In genomic region chr17:49749730-49750129, GRCh38 we compare ENCODE assay signal across 1 cellular context.
A peak's percentile ranks its signal among the peaks of the same experiment; 100 is the strongest.
TF ChIP-seq lines count a peak whose summit lies in the region.

No MANE protein-coding gene starts in this region.

TF ChIP-seq in K562, 482 proteins besides CTCF, POLR2A, EP300 and RAD21:
- no peak for TF ChIP-seq HNRNPK (IDR thresholded peaks at IDR 0.05; ENCODE audit: low read depth, low read length, poor library complexity, severe bottlenecking)
- no peak for TF ChIP-seq ZNF133 (CRISPR knock-in tag; IDR thresholded peaks at IDR 0.05)
- TF ChIP-seq ADNP (tag; IDR thresholded peaks at IDR 0.05), result peak; percentile 94
- TF ChIP-seq SMAD2 (IDR thresholded peaks at IDR 0.05; ENCODE audit: low read depth, low read length), result no peak
- no peak for TF ChIP-seq SIX5 (IDR thresholded peaks at IDR 0.05; ENCODE audit: borderline replicate concordance in 1 of 2, insufficient read depth in 1 of 2, low read depth in 1 of 2, low read length in 2 of 2)
- no peak for TF ChIP-seq NCOA4 (IDR thresholded peaks at IDR 0.05; ENCODE audit: partially characterized antibody)
- TF ChIP-seq XRCC5 (IDR thresholded peaks at IDR 0.05; ENCODE audit: low read depth, low read length), result no peak
- peak; percentile 83 for TF ChIP-seq BCOR (IDR thresholded peaks at IDR 0.05)
- peak; percentile 66; the same call in 1 of the 2 replicates for TF ChIP-seq CBX1 (IDR thresholded peaks at IDR 0.05; ENCODE audit: low read depth)
- peak; percentile 91 for TF ChIP-seq RBM25 (IDR thresholded peaks at IDR 0.05; ENCODE audit: low read depth, low read length, severe bottlenecking)
- TF ChIP-seq KDM1A (IDR thresholded peaks at IDR 0.05), result peak; percentile 63 to 72
- TF ChIP-seq SLC30A9 (CRISPR knock-in tag; IDR thresholded peaks at IDR 0.05), result no peak
- peak; percentile 78 for TF ChIP-seq CHD4 (IDR thresholded peaks at IDR 0.05; ENCODE audit: insufficient read depth, insufficient replicate concordance, low read depth, low read length, poor library complexity, severe bottlenecking)
- TF ChIP-seq TRIM28 (IDR thresholded peaks at IDR 0.05), result no peak
- peak; percentile 76; the same call in 1 of the 2 replicates for TF ChIP-seq HDAC2 (IDR thresholded peaks at IDR 0.05)
- TF ChIP-seq EHMT2 (IDR thresholded peaks at IDR 0.05), result no peak
- no peak for TF ChIP-seq ZNF408 (CRISPR knock-in tag; IDR thresholded peaks at IDR 0.05; ENCODE audit: low read depth)
- no peak for TF ChIP-seq FOXP4 (CRISPR knock-in tag; IDR thresholded peaks at IDR 0.05; ENCODE audit: borderline replicate concordance)
- TF ChIP-seq ZNF124 (CRISPR knock-in tag; IDR thresholded peaks at IDR 0.05), result no peak
- 0 out of 4 replicates have a peak, but pooled peaks of 1 of the 2 experiments have one; percentile 33 for TF ChIP-seq RCOR1 (IDR thresholded peaks at IDR 0.05; ENCODE audit: borderline replicate concordance in 1 of 2, low read depth in 2 of 2, low read length in 2 of 2)
- TF ChIP-seq FOXP1 (CRISPR knock-in tag; IDR thresholded peaks at IDR 0.05), result no peak
- no peak for TF ChIP-seq GATA2 (CRISPR knock-in tag; IDR thresholded peaks at IDR 0.05)
- TF ChIP-seq L3MBTL2 (IDR thresholded peaks at IDR 0.05), result no peak
